Comparison of ENCODE assay signal across 19 cellular contexts in genomic region chr3:126990890-126991289, GRCh38. TPM values are rescaled to one million over a fixed set of nuclear protein-coding genes. Genes with fewer than 3 reads are reported as not detected.
DNase-seq lines count a peak whose midpoint lies in the region; ATAC-seq and TF ChIP-seq lines count a peak whose summit lies in the region.
"Had no signal": no experiment of that assay in that cellular context is flagged by ENCODE, and none has a peak within 500 bp of the region (broad histone marks: within the 10 kb centered on the region; RNA-seq: fewer than 3 reads in every experiment).

No MANE protein-coding gene starts in this region.

- H3K27me3 ChIP-seq in right cardiac atrium (ENCODE audit: control insufficient read depth, insufficient read depth) (no peaks in the 10 kb centered on the region), heart left ventricle (no peaks in the 10 kb centered on the region)

- 95% methylated on average over 5 of the region's 5 CpGs for WGBS in right cardiac atrium
- WGBS in heart left ventricle, 4 donors: 91 to 94% (median 92%) methylated on average over 5 of the region's 5 CpGs

- H3K4me3 ChIP-seq in right cardiac atrium (ENCODE audit: low read length) (no peak overlapping the region), heart left ventricle (no peak overlapping the region)
- H3K4me3 ChIP-seq: GM23248, PC-9, SK-N-MC had no signal

- H3K27ac ChIP-seq in right cardiac atrium (ENCODE audit: low read length) (no peak overlapping the region), heart left ventricle (no peak overlapping the region)
- H3K27ac ChIP-seq: GM23248, KMS-11, PC-9, SK-N-MC had no signal

- TF ChIP-seq CTCF in heart left ventricle (IDR thresholded peaks at IDR 0.05): no peak
- TF ChIP-seq CTCF in glutamatergic neuron (IDR thresholded peaks at IDR 0.05; ENCODE audit: partially characterized antibody, unreplicated experiment): no peak
- TF ChIP-seq CTCF in Calu3 (IDR thresholded peaks at IDR 0.05; ENCODE audit: unreplicated experiment): no peak

- H3K9me3 Mint-ChIP-seq in glutamatergic neuron (ENCODE audit: unreplicated experiment) (no peaks in the 10 kb centered on the region), Calu3 (ENCODE audit: low read depth, unreplicated experiment) (no peaks in the 10 kb centered on the region)
- H3K9me3 Mint-ChIP-seq in stimulated activated naive CD8-positive, alpha-beta T cell treated with anti-CD3 and anti-CD28 coated beads, Interleukin-15, amount 100 ng/mL, for 72 hours: no peaks in the 10 kb centered on the region
- H3K9me3 Mint-ChIP-seq: CD4-positive, CD25-positive, alpha-beta regulatory T cell had no signal

- intact Hi-C loops in right cardiac atrium (cut with DNase I): no loop called here
- intact Hi-C loops in heart left ventricle (cut with DNase I): loop anchor here in 5 of 10 donors (10.0 kb wide), 2 partner anchors 184 to 464 kb away; no protein-coding TSS in a partner anchor
- intact Hi-C loops in Calu3 (cut with micrococcal nuclease; ENCODE audit: unreplicated experiment): no loop called here

- no peaks in the 10 kb centered on the region for H3K36me3 Mint-ChIP-seq in glutamatergic neuron (ENCODE audit: unreplicated experiment)
- peaks cover 19% of the 10 kb centered on the region for H3K36me3 Mint-ChIP-seq in Calu3 (ENCODE audit: insufficient read depth, unreplicated experiment)

- H3K9me3 ChIP-seq in right cardiac atrium (ENCODE audit: control insufficient read depth, low read length) (no peaks in the 10 kb centered on the region), heart left ventricle (no peaks in the 10 kb centered on the region)

- CTCF ChIA-PET in Calu3 (lab: Charles Lee): no interaction called here

- H3K4me3 Mint-ChIP-seq in glutamatergic neuron (ENCODE audit: unreplicated experiment): peak overlapping the region; percentile 57
- no peak overlapping the region for H3K4me3 Mint-ChIP-seq in stimulated activated naive CD8-positive, alpha-beta T cell treated with anti-CD3 and anti-CD28 coated beads, Interleukin-15, amount 100 ng/mL, for 72 hours
- no peak overlapping the region for H3K4me3 Mint-ChIP-seq in Calu3 (ENCODE audit: low read depth, unreplicated experiment)

- no TSS peak for BruUV-seq in Calu3 (replicated peaks; lab: Mats Ljungman, UMichigan)

- peak overlapping the region; percentile 68 for H3K27ac Mint-ChIP-seq in glutamatergic neuron (ENCODE audit: unreplicated experiment)
- H3K27ac Mint-ChIP-seq in stimulated activated naive CD8-positive, alpha-beta T cell treated with anti-CD3 and anti-CD28 coated beads, Interleukin-15, amount 100 ng/mL, for 72 hours: no peak overlapping the region
- no peak overlapping the region for H3K27ac Mint-ChIP-seq in Calu3 (ENCODE audit: unreplicated experiment)
- H3K27ac Mint-ChIP-seq: CD4-positive, CD25-positive, alpha-beta regulatory T cell had no signal

- H3K4me1 ChIP-seq in right cardiac atrium (ENCODE audit: control insufficient read depth, insufficient read depth, low read length) (peaks cover 12% of the 10 kb centered on the region), heart left ventricle (peaks cover 11 to 65% (median 43%) of the 10 kb centered on the region in 12 donors)

- no peak for TF ChIP-seq POLR2A in heart left ventricle (IDR thresholded peaks at IDR 0.05)

- DNase-seq in right cardiac atrium: peak in 2 of 3 donors; percentile 29 to 30
- DNase-seq in heart left ventricle: no peak
- peak; percentile 87 for DNase-seq in NCI-H82 (lab: John Stamatoyannopoulos, UW)
- no peak for DNase-seq in glutamatergic neuron
- no peak for DNase-seq in stimulated activated naive CD8-positive, alpha-beta T cell treated with anti-CD3 and anti-CD28 coated beads, Interleukin-15, amount 100 ng/mL, for 72 hours
- DNase-seq in activated T-cell treated with anti-CD3 and anti-CD28 coated beads, Interleukin-2, amount 50 U/mL, for 48 hours: no peak
- no peak for DNase-seq in Calu3
- DNase-seq: AML-193; CD4-positive, CD25-positive, alpha-beta regulatory T cell; DND-41; GF-D8; GM23248; NCI-H1092; NCI-H187; NCI-H526; PC-9 had no signal

- H3K27me3 Mint-ChIP-seq in glutamatergic neuron (ENCODE audit: unreplicated experiment) (peaks cover 14% of the 10 kb centered on the region), Calu3 (ENCODE audit: unreplicated experiment) (no peaks in the 10 kb centered on the region)
- H3K27me3 Mint-ChIP-seq in stimulated activated naive CD8-positive, alpha-beta T cell treated with anti-CD3 and anti-CD28 coated beads, Interleukin-15, amount 100 ng/mL, for 72 hours: no peaks in the 10 kb centered on the region
- H3K27me3 Mint-ChIP-seq: CD4-positive, CD25-positive, alpha-beta regulatory T cell had no signal

- H3K4me1 Mint-ChIP-seq in glutamatergic neuron (ENCODE audit: low read depth, unreplicated experiment) (peaks cover 9% of the 10 kb centered on the region), Calu3 (ENCODE audit: low read depth, unreplicated experiment) (peaks cover 14% of the 10 kb centered on the region)
- no peaks in the 10 kb centered on the region for H3K4me1 Mint-ChIP-seq in stimulated activated naive CD8-positive, alpha-beta T cell treated with anti-CD3 and anti-CD28 coated beads, Interleukin-15, amount 100 ng/mL, for 72 hours

- peaks cover 0 to 30% (median 16%) of the 10 kb centered on the region in 9 donors for H3K36me3 ChIP-seq in heart left ventricle

- ATAC-seq in right cardiac atrium (no peak), heart left ventricle (no peak), HG02973 (IDR thresholded peaks at IDR 0.05; ENCODE audit: unreplicated experiment) (no peak)
- ATAC-seq in stimulated activated naive CD8-positive, alpha-beta T cell treated with anti-CD3 and anti-CD28 coated beads, Interleukin-15, amount 100 ng/mL, for 72 hours: no peak

RNA-seq across cellular contexts. Expression of gene PLXNA1, which starts 8.0 kb away (rescaled TPM):
- total RNA-seq in right cardiac atrium: 10 to 100 TPM; 12.8 to 17.8 (median 15.2) TPM
- polyA plus RNA-seq in right cardiac atrium: 9.9 TPM
- total RNA-seq in heart left ventricle: 10 to 100 TPM; 19.5 to 38.8 (median 29.6) TPM
- polyA plus RNA-seq in heart left ventricle: 10 to 100 TPM; 14.6 to 30.4 TPM
- 110 TPM for total RNA-seq in glutamatergic neuron (ENCODE audit: unreplicated experiment)
- 81.1 and 84.3 TPM in 2 replicates for total RNA-seq in Calu3 (2022)

Comparison
In these comparisons a context has a peak if more than half of its experiments do, and no peak if none do; other contexts are left out.
1. DNase-seq: peak in right cardiac atrium (2 of 3) and NCI-H82 (single experiment); none in heart left ventricle (0 of 5), glutamatergic neuron (single experiment), stimulated activated naive CD8-positive, alpha-beta T cell treated with anti-CD3 and anti-CD28 coated beads, Interleukin-15, amount 100 ng/mL, for 72 hours (0 of 2), activated T-cell treated with anti-CD3 and anti-CD28 coated beads, Interleukin-2, amount 50 U/mL, for 48 hours (0 of 2) and Calu3 (single experiment).